9 cellular contexts compared by ENCODE assay signal in genomic region chr5:156913719-156914370, GRCh38. TPM values are rescaled to one million over a fixed set of nuclear protein-coding genes. Genes with fewer than 3 reads are reported as not detected.
DNase-seq lines count a peak whose midpoint lies in the region; ATAC-seq and TF ChIP-seq lines count a peak whose summit lies in the region.
"Had no signal": no experiment of that assay in that cellular context is flagged by ENCODE, and none has a peak within 500 bp of the region (broad histone marks: within the 10 kb centered on the region; RNA-seq: fewer than 3 reads in every experiment).

No MANE protein-coding gene starts in this region.

- H3K27me3 ChIP-seq in ascending aorta = no peaks in the 10 kb centered on the region

- no peaks in the 10 kb centered on the region for H3K36me3 ChIP-seq in ascending aorta

- no peaks in the 10 kb centered on the region for H3K4me1 ChIP-seq in ascending aorta

- ATAC-seq in GM19324 (IDR thresholded peaks at IDR 0.05; ENCODE audit: low FRiP score, unreplicated experiment) = peak; percentile 88
- peak; percentile 96 for ATAC-seq in HG03139 (IDR thresholded peaks at IDR 0.05; ENCODE audit: unreplicated experiment)
- ATAC-seq: HCT116 had no signal

- intact Hi-C loops in head of caudate nucleus (cut with DNase I) (no loop called here), ascending aorta (cut with DNase I) (no loop called here)

- peak; percentile 97 for DNase-seq in DMS153 (lab: John Stamatoyannopoulos, UW)
- DNase-seq in NCI-H524 (lab: John Stamatoyannopoulos, UW) = peak; percentile 60 to 88
- DNase-seq in globus pallidus (ENCODE audit: low spot score) = peak; percentile 7
- no peak for DNase-seq in head of caudate nucleus
- DNase-seq in ascending aorta (ENCODE audit: low spot score in 2 of 2) = no peak
- DNase-seq in activated effector memory CD4-positive, alpha-beta T cell treated with Interleukin-2 at 50 U/mL for 16 hours = no peak

- no peaks in the 10 kb centered on the region for H3K9me3 ChIP-seq in ascending aorta

- no peak overlapping the region for H3K4me3 ChIP-seq in ascending aorta

- no peak for TF ChIP-seq CTCF in ascending aorta (IDR thresholded peaks at IDR 0.05)

- H3K27ac ChIP-seq in ascending aorta = no peak overlapping the region

RNA-seq across cellular contexts. Expression of gene TIMD4, which starts 49.2 kb away (rescaled TPM):
- total RNA-seq in ascending aorta = 1.1 TPM

Comparison
In these comparisons a context has a peak if more than half of its experiments do, and no peak if none do; other contexts are left out.
1. DNase-seq: peak in DMS153 (single experiment), NCI-H524 (2 of 2) and globus pallidus (single experiment); none in head of caudate nucleus (0 of 42), ascending aorta (0 of 2) and activated effector memory CD4-positive, alpha-beta T cell treated with Interleukin-2 at 50 U/mL for 16 hours (single experiment).